In the genomic region with DNA sequence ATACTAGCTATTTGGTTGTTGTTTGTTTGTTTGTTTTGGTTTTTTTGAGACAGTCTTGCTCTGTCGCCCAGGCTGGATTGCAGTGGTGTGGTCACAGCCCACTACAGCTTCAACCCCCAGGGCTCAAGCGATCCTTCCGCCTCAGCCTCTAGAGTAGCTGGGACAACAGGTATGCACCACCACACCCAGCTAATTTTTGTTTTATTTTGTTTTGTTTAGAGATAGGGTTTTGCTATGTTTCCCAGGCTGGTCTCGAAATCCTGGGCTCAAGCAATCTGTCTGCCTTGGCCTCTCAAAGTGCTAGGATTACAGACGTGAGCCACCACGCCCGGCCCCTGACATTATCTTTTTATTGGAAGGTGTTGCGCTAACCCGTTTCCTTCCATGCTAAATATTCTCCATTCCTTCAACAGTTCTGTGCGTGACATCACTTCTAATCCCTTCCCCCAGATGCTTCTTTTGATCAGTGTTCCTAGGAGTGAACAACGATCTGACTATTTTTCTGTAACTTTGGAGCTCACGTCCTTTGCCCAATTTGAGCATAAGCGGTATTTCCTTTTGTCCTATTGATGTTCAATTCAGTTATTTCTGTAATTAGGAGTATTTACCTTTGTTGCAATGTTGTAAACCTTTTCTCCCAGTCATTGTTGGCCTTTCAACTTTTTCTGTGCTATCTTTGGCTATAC, we compare ENCODE assay signal across 1 cellular context.
A peak's percentile ranks its signal among the peaks of the same experiment; 100 is the strongest.
TF ChIP-seq lines count a peak whose summit lies in the region.

No MANE protein-coding gene starts in this region.

TF ChIP-seq in HepG2, 621 proteins besides CTCF, POLR2A, EP300 and RAD21 (continued from another document and continues in another):
- TF ChIP-seq ZBTB10 (CRISPR knock-in tag; IDR thresholded peaks at IDR 0.05; ENCODE audit: borderline replicate concordance) (peak; percentile 55; the same call in 1 of the 2 replicates), ZNF883 (CRISPR knock-in tag; IDR thresholded peaks at IDR 0.05; ENCODE audit: not compliant biosample characterization) (no peak), MTF2 (CRISPR knock-in tag; IDR thresholded peaks at IDR 0.05; ENCODE audit: borderline replicate concordance) (peak; percentile 2; the same call in 1 of the 2 replicates), RBAK (CRISPR knock-in tag; IDR thresholded peaks at IDR 0.05) (no peak; the same call in 1 of the 2 replicates), POLR2G (IDR thresholded peaks at IDR 0.05; ENCODE audit: low read depth, low read length) (no peak), ELF1 (CRISPR knock-in tag; IDR thresholded peaks at IDR 0.05) (peak; percentile 70; the same call in 1 of the 2 replicates), SP2 (CRISPR knock-in tag; IDR thresholded peaks at IDR 0.05) (no peak), SPEN (CRISPR knock-in tag; IDR thresholded peaks at IDR 0.05; ENCODE audit: low read depth) (peak; percentile 65), PITX1 (CRISPR knock-in tag; IDR thresholded peaks at IDR 0.05) (peak; percentile 96), ZNF788 (CRISPR knock-in tag; IDR thresholded peaks at IDR 0.05; ENCODE audit: borderline replicate concordance) (no peak), ZNF747 (CRISPR knock-in tag; IDR thresholded peaks at IDR 0.05; ENCODE audit: borderline replicate concordance) (0 out of 2 replicates have a peak, but pooled peaks have one; percentile 74), SMAD1 (CRISPR knock-in tag; IDR thresholded peaks at IDR 0.05; ENCODE audit: borderline replicate concordance, low read depth) (no peak), ZNF513 (CRISPR knock-in tag; conservative IDR thresholded peaks at IDR 0.05) (no peak), ZNF33B (CRISPR knock-in tag; IDR thresholded peaks at IDR 0.05) (no peak), NFIC (IDR thresholded peaks at IDR 0.05; ENCODE audit: low read length) (peak; percentile 94; the same call in 1 of the 2 replicates), ZSCAN30 (CRISPR knock-in tag; IDR thresholded peaks at IDR 0.05) (no peak), ZNF780A (CRISPR knock-in tag; IDR thresholded peaks at IDR 0.05) (no peak), RFX1 (IDR thresholded peaks at IDR 0.05) (no peak), TBL1XR1 (IDR thresholded peaks at IDR 0.05; ENCODE audit: borderline replicate concordance, low read length, partially characterized antibody) (no peak), XRCC5 (optimal IDR thresholded peaks at IDR 0.05; ENCODE audit: low read length) (no peak), RCOR2 (CRISPR knock-in tag; IDR thresholded peaks at IDR 0.05) (peak; percentile 83), RORA (CRISPR knock-in tag; IDR thresholded peaks at IDR 0.05) (no peak), ZBTB1 (CRISPR knock-in tag; IDR thresholded peaks at IDR 0.05; ENCODE audit: borderline replicate concordance) (no peak), ZKSCAN8 (CRISPR knock-in tag; IDR thresholded peaks at IDR 0.05; ENCODE audit: borderline replicate concordance) (peak; percentile 89; the same call in 1 of the 2 replicates), ZNF652 (CRISPR knock-in tag; IDR thresholded peaks at IDR 0.05; ENCODE audit: borderline replicate concordance, low read depth) (peak; percentile 12; the same call in 1 of the 2 replicates), ZNF546 (CRISPR knock-in tag; conservative IDR thresholded peaks at IDR 0.05) (peak; percentile 57; the same call in 1 of the 2 replicates), ZBTB40 (IDR thresholded peaks at IDR 0.05) (no peak), ZBTB40 (CRISPR knock-in tag; IDR thresholded peaks at IDR 0.05) (no peak; the same call in 1 of the 2 replicates)
- TF ChIP-seq, protein P1, sequence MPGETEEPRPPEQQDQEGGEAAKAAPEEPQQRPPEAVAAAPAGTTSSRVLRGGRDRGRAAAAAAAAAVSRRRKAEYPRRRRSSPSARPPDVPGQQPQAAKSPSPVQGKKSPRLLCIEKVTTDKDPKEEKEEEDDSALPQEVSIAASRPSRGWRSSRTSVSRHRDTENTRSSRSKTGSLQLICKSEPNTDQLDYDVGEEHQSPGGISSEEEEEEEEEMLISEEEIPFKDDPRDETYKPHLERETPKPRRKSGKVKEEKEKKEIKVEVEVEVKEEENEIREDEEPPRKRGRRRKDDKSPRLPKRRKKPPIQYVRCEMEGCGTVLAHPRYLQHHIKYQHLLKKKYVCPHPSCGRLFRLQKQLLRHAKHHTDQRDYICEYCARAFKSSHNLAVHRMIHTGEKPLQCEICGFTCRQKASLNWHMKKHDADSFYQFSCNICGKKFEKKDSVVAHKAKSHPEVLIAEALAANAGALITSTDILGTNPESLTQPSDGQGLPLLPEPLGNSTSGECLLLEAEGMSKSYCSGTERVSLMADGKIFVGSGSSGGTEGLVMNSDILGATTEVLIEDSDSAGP (CRISPR knock-in tag; IDR thresholded peaks at IDR 0.05; ENCODE audit: borderline replicate concordance), result no peak
- TF ChIP-seq, protein P2, sequence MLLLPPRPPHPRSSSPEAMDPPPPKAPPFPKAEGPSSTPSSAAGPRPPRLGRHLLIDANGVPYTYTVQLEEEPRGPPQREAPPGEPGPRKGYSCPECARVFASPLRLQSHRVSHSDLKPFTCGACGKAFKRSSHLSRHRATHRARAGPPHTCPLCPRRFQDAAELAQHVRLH (CRISPR knock-in tag; IDR thresholded peaks at IDR 0.05; ENCODE audit: borderline replicate concordance, low read depth), result no peak
- TF ChIP-seq, protein P3, sequence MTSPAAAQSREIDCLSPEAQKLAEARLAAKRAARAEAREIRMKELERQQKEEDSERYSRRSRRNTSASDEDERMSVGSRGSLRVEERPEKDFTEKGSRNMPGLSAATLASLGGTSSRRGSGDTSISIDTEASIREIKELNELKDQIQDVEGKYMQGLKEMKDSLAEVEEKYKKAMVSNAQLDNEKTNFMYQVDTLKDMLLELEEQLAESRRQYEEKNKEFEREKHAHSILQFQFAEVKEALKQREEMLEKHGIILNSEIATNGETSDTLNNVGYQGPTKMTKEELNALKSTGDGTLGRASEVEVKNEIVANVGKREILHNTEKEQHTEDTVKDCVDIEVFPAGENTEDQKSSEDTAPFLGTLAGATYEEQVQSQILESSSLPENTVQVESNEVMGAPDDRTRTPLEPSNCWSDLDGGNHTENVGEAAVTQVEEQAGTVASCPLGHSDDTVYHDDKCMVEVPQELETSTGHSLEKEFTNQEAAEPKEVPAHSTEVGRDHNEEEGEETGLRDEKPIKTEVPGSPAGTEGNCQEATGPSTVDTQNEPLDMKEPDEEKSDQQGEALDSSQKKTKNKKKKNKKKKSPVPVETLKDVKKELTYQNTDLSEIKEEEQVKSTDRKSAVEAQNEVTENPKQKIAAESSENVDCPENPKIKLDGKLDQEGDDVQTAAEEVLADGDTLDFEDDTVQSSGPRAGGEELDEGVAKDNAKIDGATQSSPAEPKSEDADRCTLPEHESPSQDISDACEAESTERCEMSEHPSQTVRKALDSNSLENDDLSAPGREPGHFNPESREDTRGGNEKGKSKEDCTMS (CRISPR knock-in tag; conservative IDR thresholded peaks at IDR 0.05), result no peak
- TF ChIP-seq, protein P4, sequence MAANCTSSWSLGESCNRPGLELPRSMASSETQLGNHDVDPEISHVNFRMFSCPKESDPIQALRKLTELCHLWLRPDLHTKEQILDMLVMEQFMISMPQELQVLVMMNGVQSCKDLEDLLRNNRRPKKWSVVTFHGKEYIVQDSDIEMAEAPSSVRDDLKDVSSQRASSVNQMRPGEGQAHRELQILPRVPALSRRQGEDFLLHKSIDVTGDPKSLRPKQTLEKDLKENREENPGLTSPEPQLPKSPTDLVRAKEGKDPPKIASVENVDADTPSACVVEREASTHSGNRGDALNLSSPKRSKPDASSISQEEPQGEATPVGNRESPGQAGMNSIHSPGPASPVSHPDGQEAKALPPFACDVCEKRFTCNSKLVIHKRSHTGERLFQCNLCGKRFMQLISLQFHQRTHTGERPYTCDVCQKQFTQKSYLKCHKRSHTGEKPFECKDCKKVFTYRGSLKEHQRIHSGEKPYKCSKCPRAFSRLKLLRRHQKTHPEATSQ (CRISPR knock-in tag; IDR thresholded peaks at IDR 0.05; ENCODE audit: borderline replicate concordance), result no peak
- TF ChIP-seq, protein P5, sequence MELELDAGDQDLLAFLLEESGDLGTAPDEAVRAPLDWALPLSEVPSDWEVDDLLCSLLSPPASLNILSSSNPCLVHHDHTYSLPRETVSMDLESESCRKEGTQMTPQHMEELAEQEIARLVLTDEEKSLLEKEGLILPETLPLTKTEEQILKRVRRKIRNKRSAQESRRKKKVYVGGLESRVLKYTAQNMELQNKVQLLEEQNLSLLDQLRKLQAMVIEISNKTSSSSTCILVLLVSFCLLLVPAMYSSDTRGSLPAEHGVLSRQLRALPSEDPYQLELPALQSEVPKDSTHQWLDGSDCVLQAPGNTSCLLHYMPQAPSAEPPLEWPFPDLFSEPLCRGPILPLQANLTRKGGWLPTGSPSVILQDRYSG (CRISPR knock-in tag; IDR thresholded peaks at IDR 0.05), result no peak
- TF ChIP-seq, protein P6, sequence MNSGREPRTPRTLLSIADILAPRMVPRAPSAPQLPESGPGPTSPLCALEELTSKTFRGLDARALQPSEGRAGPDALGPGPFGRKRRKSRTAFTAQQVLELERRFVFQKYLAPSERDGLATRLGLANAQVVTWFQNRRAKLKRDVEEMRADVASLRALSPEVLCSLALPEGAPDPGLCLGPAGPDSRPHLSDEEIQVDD (CRISPR knock-in tag; IDR thresholded peaks at IDR 0.05; ENCODE audit: borderline replicate concordance), result no peak
